Comparison of ENCODE assay signal across 8 cellular contexts in the genomic region with DNA sequence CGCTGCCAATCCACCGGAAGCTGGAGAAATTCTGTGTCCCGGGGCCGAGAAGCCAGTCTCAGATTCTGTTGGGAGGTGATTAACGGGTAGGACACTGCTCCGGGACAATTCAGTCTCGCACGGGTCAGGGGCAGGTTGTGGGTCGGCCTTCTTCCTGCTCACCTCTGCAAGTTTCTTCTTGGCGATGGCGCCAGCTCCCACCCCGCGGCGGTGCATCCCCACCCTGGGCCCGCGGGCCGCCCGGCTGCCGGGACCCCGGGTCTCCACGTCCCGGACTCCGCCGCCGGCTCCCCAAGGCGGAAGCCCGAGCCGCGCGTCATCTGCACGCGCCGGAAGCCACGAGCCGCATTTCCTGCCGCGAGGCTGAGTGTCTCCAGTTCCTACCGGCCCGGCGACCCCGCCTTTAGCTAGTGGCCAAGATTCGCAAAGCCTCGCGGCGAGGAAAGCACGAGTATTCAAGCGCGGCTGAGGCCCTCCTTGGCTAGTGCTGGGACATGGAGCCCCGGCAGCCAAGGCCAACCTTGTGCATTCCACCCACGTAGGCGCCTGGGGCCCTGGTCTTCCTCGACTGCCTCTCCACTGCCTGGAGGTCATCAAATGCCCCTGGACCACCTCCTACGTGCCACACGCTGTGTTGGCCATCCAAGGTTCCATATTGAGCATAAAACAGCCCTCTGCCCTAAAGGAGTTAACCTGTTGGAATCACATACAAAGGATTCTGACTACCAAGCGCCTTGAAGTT. TPM values are rescaled to one million over a fixed set of nuclear protein-coding genes. Genes with fewer than 3 reads are reported as not detected.
DNase-seq lines count a peak whose midpoint lies in the region; ATAC-seq, FAIRE-seq and TF ChIP-seq lines count a peak whose summit lies in the region.

A gene with protein sequence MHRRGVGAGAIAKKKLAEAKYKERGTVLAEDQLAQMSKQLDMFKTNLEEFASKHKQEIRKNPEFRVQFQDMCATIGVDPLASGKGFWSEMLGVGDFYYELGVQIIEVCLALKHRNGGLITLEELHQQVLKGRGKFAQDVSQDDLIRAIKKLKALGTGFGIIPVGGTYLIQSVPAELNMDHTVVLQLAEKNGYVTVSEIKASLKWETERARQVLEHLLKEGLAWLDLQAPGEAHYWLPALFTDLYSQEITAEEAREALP (minus strand): TSS at position 324 of the 742 bp plus-strand sequence. CDS start 108 bp downstream, at position 216.

- peak within 1 kb of the TSS; percentile 88 for H3K27ac ChIP-seq in ACC112 (ENCODE audit: low read depth, low read length)
- H3K27ac ChIP-seq in mammary epithelial cell (ENCODE audit: insufficient read depth, low read depth, low read length) = peak within 1 kb of the TSS; percentile 79
- peak within 1 kb of the TSS; percentile 71 to 96 for H3K27ac ChIP-seq in small intestine (ENCODE audit: low read depth in 1 of 2, low read length in 1 of 2)

- intact Hi-C loops in mammary epithelial cell (cut with micrococcal nuclease) = loop anchor here (1.0 kb wide), 3 partner anchors 29 to 88 kb away; no protein-coding TSS in a partner anchor

- H3K9me3 ChIP-seq in mammary epithelial cell (replicated peaks; ENCODE audit: insufficient read depth, low read length) = no peaks in the 10 kb centered on the region
- no peaks in the 10 kb centered on the region for H3K9me3 ChIP-seq in small intestine (ENCODE audit: control insufficient read depth, low read depth)

- TSS peak; percentile 90 for BruUV-seq in mammary epithelial cell (replicated peaks; lab: Mats Ljungman, UMichigan)

- peak within 1 kb of the TSS; percentile 85 for H3K9ac ChIP-seq in mammary epithelial cell (ENCODE audit: insufficient read depth, low read length)

- no peak for FAIRE-seq in small intestine (lab: Jason Lieb, UNC)

- dilution Hi-C loops in mammary epithelial cell (cut with HindIII; ENCODE audit: low sequenced_read_pairs) = no loop called here

- H2AFZ ChIP-seq in ACC112 (ENCODE audit: low read length, unreplicated experiment) (peak within 1 kb of the TSS; percentile 98), mammary epithelial cell (ENCODE audit: low read depth, low read length) (peak within 1 kb of the TSS; percentile 95)

- ATAC-seq in GM18873 (IDR thresholded peaks at IDR 0.05; ENCODE audit: low FRiP score, unreplicated experiment) (peak; percentile 89), HG03139 (IDR thresholded peaks at IDR 0.05; ENCODE audit: unreplicated experiment) (peak; percentile 71)

- whole genome bisulfite sequencing in mammary epithelial cell (ENCODE audit: low coverage, missing lambda C conversion rate) = 7% methylated on average over 25 of the region's 55 CpGs
- 3% methylated on average over 55 of the region's 55 CpGs for WGBS in small intestine, 3 donors

- peaks cover 18% of the 10 kb centered on the region for H3K4me1 ChIP-seq in ACC112 (ENCODE audit: control insufficient read depth, insufficient read depth, low read length, unreplicated experiment)
- H3K4me1 ChIP-seq in mammary epithelial cell (ENCODE audit: insufficient read depth, low read length) = peaks cover 11% of the 10 kb centered on the region
- peaks cover 0 to 5% of the 10 kb centered on the region in 2 donors for H3K4me1 ChIP-seq in small intestine (ENCODE audit: control insufficient read depth in 2 of 2, insufficient read depth in 1 of 2, low read depth in 1 of 2, low read length in 1 of 2)

- H4K20me1 ChIP-seq in mammary epithelial cell (ENCODE audit: insufficient read depth, low read length) = no peaks in the 10 kb centered on the region

- H3K4me2 ChIP-seq in mammary epithelial cell (ENCODE audit: insufficient read depth, low read depth, low read length) = peak within 1 kb of the TSS; percentile 89

- CTCF ChIA-PET in mammary epithelial cell (lab: Charles Lee; ENCODE audit: low non-redundant PET) = no interaction called here

- peak within 1 kb of the TSS; percentile 99 for H3K4me3 ChIP-seq in ACC112 (ENCODE audit: low read depth, low read length)
- peak within 1 kb of the TSS; percentile 88 for H3K4me3 ChIP-seq in WI38 (ENCODE audit: low read depth, low read length)
- H3K4me3 ChIP-seq in mammary epithelial cell (replicated peaks in 1 of 3; ENCODE audit: insufficient read depth in 1 of 3, low read depth in 2 of 3, low read length in 3 of 3) = peak within 1 kb of the TSS; percentile 82 to 86 (median 84)
- peak within 1 kb of the TSS; percentile 87 to 88 for H3K4me3 ChIP-seq in small intestine (ENCODE audit: low read depth in 1 of 2, low read length in 2 of 2)

- TF ChIP-seq CTCF in WI38 (IDR thresholded peaks at IDR 0.05; ENCODE audit: low read depth, low read length) (no peak), mammary epithelial cell (conservative IDR thresholded peaks at IDR 0.05 in 1 of 2, IDR thresholded peaks at IDR 0.05 in 1 of 2; ENCODE audit: extremely low read depth in 1 of 2, insufficient read depth in 1 of 2, low read depth in 1 of 2, low read length in 2 of 2) (no peak)

- peaks cover 21% of the 10 kb centered on the region for H3K79me2 ChIP-seq in ACC112 (ENCODE audit: control insufficient read depth, insufficient read depth, low read length, unreplicated experiment)
- H3K79me2 ChIP-seq in mammary epithelial cell (ENCODE audit: insufficient read depth, low read length) = peaks cover 33% of the 10 kb centered on the region

- H3K27me3 ChIP-seq in ACC112 (ENCODE audit: insufficient read depth, low read length) = no peaks in the 10 kb centered on the region
- H3K27me3 ChIP-seq in mammary epithelial cell (ENCODE audit: insufficient read depth, low read length) = no peaks in the 10 kb centered on the region
- H3K27me3 ChIP-seq in small intestine (ENCODE audit: control insufficient read depth in 2 of 2, insufficient read depth in 2 of 2, low read length in 2 of 2) = no peaks in the 10 kb centered on the region

- in situ Hi-C loops in mammary epithelial cell (cut with MboI; ENCODE audit: low sequenced_read_pairs in 2 of 2) = loop anchor here in 1 of 2 donors (5.0 kb wide), 1 partner anchor 88 kb away; no protein-coding TSS in a partner anchor

- DNase-seq in NCI-H2227 (lab: John Stamatoyannopoulos, UW; ENCODE audit: unreplicated experiment) (peak; percentile 95), mammary epithelial cell (peak; percentile 86), iPS-NIHi11 (ENCODE audit: low spot score) (peak; percentile 100), small intestine (peak; percentile 88)

- H3K36me3 ChIP-seq in ACC112 (ENCODE audit: insufficient read depth, low read length) = 0 out of 2 replicates have a peak, but pooled peaks cover 2% of the 10 kb centered on the region
- peaks cover 6% of the 10 kb centered on the region for H3K36me3 ChIP-seq in mammary epithelial cell (ENCODE audit: insufficient read depth, low read length)
- H3K36me3 ChIP-seq in small intestine (ENCODE audit: control insufficient read depth in 2 of 2, insufficient read depth in 2 of 2, low read length in 2 of 2) = peaks cover 0 to 7% of the 10 kb centered on the region in 2 donors

RNA-seq across cellular contexts. Expression of the gene that starts here (rescaled TPM):
- 10 to 100 TPM; 50.5 to 89.6 TPM for total RNA-seq in mammary epithelial cell
- 112 TPM for polyA plus RNA-seq in mammary epithelial cell
- 157 TPM for polyA minus RNA-seq in mammary epithelial cell
- polyA plus RNA-seq in small intestine = 100 to 1,000 TPM; 144 to 159 (median 159) TPM

Comparison
In these comparisons a context has a peak if more than half of its experiments do, and no peak if none do; other contexts are left out.
1. Peak in every context shown above with its lines: DNase-seq, ATAC-seq, H3K4me3 ChIP-seq and H3K27ac ChIP-seq.